ENCODE assay signal across 9 cellular contexts in genomic region chr1:210233495-210234253, GRCh38. TPM values are rescaled to one million over a fixed set of nuclear protein-coding genes. Genes with fewer than 3 reads are reported as not detected.
DNase-seq lines count a peak whose midpoint lies in the region; ATAC-seq, FAIRE-seq and TF ChIP-seq lines count a peak whose summit lies in the region.
"Had no signal": no experiment of that assay in that cellular context is flagged by ENCODE, and none has a peak within 500 bp of the region (broad histone marks: within the 10 kb centered on the region; RNA-seq: fewer than 3 reads in every experiment).

No MANE protein-coding gene starts in this region.

- TF ChIP-seq POLR2A in HepG2 (IDR thresholded peaks at IDR 0.05; ENCODE audit: insufficient read depth in 1 of 2, low read depth in 2 of 2, low read length in 2 of 2), result no peak

- peak overlapping the region; percentile 62 for H3K4me2 ChIP-seq in HepG2 (ENCODE audit: low read depth, low read length)

- no peaks in the 10 kb centered on the region for H3K9me3 Mint-ChIP-seq in stimulated activated naive CD8-positive, alpha-beta T cell treated with anti-CD3 and anti-CD28 coated beads, Interleukin-15, Interleukin-2, amounts not matched to agents 100 ng/mL and 50 ng/mL, for 24 hours
- H3K9me3 Mint-ChIP-seq: activated naive CD4-positive, alpha-beta T cell treated with anti-CD3 and anti-CD28 coated beads, Interleukin-2, amount 50 U/mL, for 24 hours had no signal

- POLR2A ChIA-PET in HepG2 (lab: Yijun Ruan, JAX), result no interaction called here

- WGBS in HepG2 (ENCODE audit: low lambda C conversion rate), result 2% methylated on average over 39 of the region's 56 CpGs

- peaks cover 11% of the 10 kb centered on the region for H3K4me1 Mint-ChIP-seq in stimulated activated naive CD8-positive, alpha-beta T cell treated with anti-CD3 and anti-CD28 coated beads, Interleukin-15, Interleukin-2, amounts not matched to agents 100 ng/mL and 50 ng/mL, for 24 hours (ENCODE audit: low read depth)

- H3K4me3 ChIP-seq in RWPE2 (ENCODE audit: severe bottlenecking) (peak overlapping the region; percentile 55), duodenal mucosa (ENCODE audit: low read depth in 1 of 2, low read length in 2 of 2) (peak overlapping the region; percentile 59 to 64), HepG2 (replicated peaks in 1 of 3; ENCODE audit: insufficient read depth in 1 of 3, low read depth in 2 of 3, low read length in 3 of 3) (peak overlapping the region; percentile 16 to 59 (median 17); a peak in 3 of 6 replicates)

- H3K27me3 Mint-ChIP-seq in stimulated activated naive CD8-positive, alpha-beta T cell treated with anti-CD3 and anti-CD28 coated beads, Interleukin-15, Interleukin-2, amounts not matched to agents 100 ng/mL and 50 ng/mL, for 24 hours, result peaks cover 64% of the 10 kb centered on the region

- in situ Hi-C loops in HepG2 (cut with HindIII; ENCODE audit: extremely low pct_ligation_motif_present, low pct_unique_long_range_greater_than_20kb), result no loop called here

- BruUV-seq in HepG2 (replicated peaks; lab: Mats Ljungman, UMichigan), result no TSS peak

- peak overlapping the region; percentile 21 for H3K4me3 Mint-ChIP-seq in stimulated activated naive CD8-positive, alpha-beta T cell treated with anti-CD3 and anti-CD28 coated beads, Interleukin-15, Interleukin-2, amounts not matched to agents 100 ng/mL and 50 ng/mL, for 24 hours

- intact Hi-C loops in HepG2 (cut with micrococcal nuclease; ENCODE audit: unreplicated experiment), result loop anchor here (10.0 kb wide), 1 partner anchor 81 kb away; no protein-coding TSS in a partner anchor

- peak; percentile 77 for ATAC-seq in RWPE2 (ENCODE audit: low read depth)
- peak; percentile 71 for ATAC-seq in HepG2
- no peak for ATAC-seq in HG02938 (IDR thresholded peaks at IDR 0.05; ENCODE audit: unreplicated experiment)
- no peak for ATAC-seq in HG03025 (IDR thresholded peaks at IDR 0.05; ENCODE audit: low FRiP score, unreplicated experiment)

- no peak overlapping the region for H3K27ac Mint-ChIP-seq in stimulated activated naive CD8-positive, alpha-beta T cell treated with anti-CD3 and anti-CD28 coated beads, Interleukin-15, Interleukin-2, amounts not matched to agents 100 ng/mL and 50 ng/mL, for 24 hours
- H3K27ac Mint-ChIP-seq: activated naive CD4-positive, alpha-beta T cell treated with anti-CD3 and anti-CD28 coated beads, Interleukin-2, amount 50 U/mL, for 24 hours had no signal

- TF ChIP-seq RAD21 in HepG2 (CRISPR knock-in tag; IDR thresholded peaks at IDR 0.05), result no peak

- TF ChIP-seq CTCF in RWPE2 (IDR thresholded peaks at IDR 0.05; ENCODE audit: poor library complexity, severe bottlenecking), result no peak
- no peak for TF ChIP-seq CTCF in HepG2 (CRISPR knock-in tag; IDR thresholded peaks at IDR 0.05)

- peak; percentile 60 for DNase-seq in stimulated activated CD4-positive, alpha-beta T cell treated with anti-CD3 and anti-CD28 coated beads, Interleukin-15, amount 100 ng/mL, for 24 hours
- no peak for DNase-seq in stimulated activated CD4-positive, alpha-beta T cell treated with anti-CD3 and anti-CD28 coated beads, Interleukin-12 subunit alpha, Interleukin-12 subunit beta, amount 100 ng/mL, for 4 hours
- no peak for DNase-seq in RWPE2 (ENCODE audit: low spot score)
- no peak for DNase-seq in HepG2 (ENCODE audit: low spot score)

- H3K9ac ChIP-seq in duodenal mucosa (ENCODE audit: low read depth in 1 of 2, low read length in 2 of 2) (peak overlapping the region in 1 of 2 donors; percentile 32), HepG2 (ENCODE audit: insufficient read depth, low read depth, low read length) (no peak overlapping the region)

- CTCF ChIA-PET in HepG2 (lab: Yijun Ruan, JAX; ENCODE audit: low intra/inter-chr PET ratio, low total read pairs), result no interaction called here

- H3K79me2 ChIP-seq in HepG2 (ENCODE audit: insufficient read depth, low read length), result no peaks in the 10 kb centered on the region

- H3K27me3 ChIP-seq in RWPE2 (ENCODE audit: insufficient read depth, poor library complexity, severe bottlenecking) (no peaks in the 10 kb centered on the region), duodenal mucosa (ENCODE audit: control insufficient read depth in 1 of 2, insufficient read depth in 2 of 2, low read length in 2 of 2) (peaks cover 4 to 7% of the 10 kb centered on the region in 2 donors), HepG2 (ENCODE audit: control insufficient read depth in 1 of 2, insufficient read depth in 2 of 2, low read length in 2 of 2) (peaks cover 4 to 66% of the 10 kb centered on the region in 2 experiments)

- no peak for FAIRE-seq in HepG2 (lab: Jason Lieb, UNC)

- H3K27ac ChIP-seq in RWPE2 (ENCODE audit: poor library complexity, severe bottlenecking), result peak overlapping the region; percentile 72
- peak overlapping the region; percentile 63 for H3K27ac ChIP-seq in duodenal mucosa (ENCODE audit: low read depth, low read length)
- no peak overlapping the region for H3K27ac ChIP-seq in HepG2 (ENCODE audit: extremely low read length, insufficient read depth, low read length)

- peaks cover under 1% of the 10 kb centered on the region for H3K4me1 ChIP-seq in RWPE2 (ENCODE audit: insufficient read depth, poor library complexity, severe bottlenecking)
- H3K4me1 ChIP-seq in duodenal mucosa (ENCODE audit: control insufficient read depth in 1 of 2, insufficient read depth in 2 of 2, low read length in 2 of 2), result peaks cover 0 to 12% of the 10 kb centered on the region in 2 donors
- peaks cover 7% of the 10 kb centered on the region; the same call in 1 of the 2 replicates for H3K4me1 ChIP-seq in HepG2 (ENCODE audit: insufficient read depth, low read length)

- no peaks in the 10 kb centered on the region for H3K9me3 ChIP-seq in RWPE2 (ENCODE audit: severe bottlenecking)
- H3K9me3 ChIP-seq in duodenal mucosa (ENCODE audit: control insufficient read depth in 1 of 2, low read length in 2 of 2), result no peaks in the 10 kb centered on the region
- no peaks in the 10 kb centered on the region for H3K9me3 ChIP-seq in HepG2 (ENCODE audit: low read length)

- H2AFZ ChIP-seq in HepG2 (ENCODE audit: low read length), result no peak overlapping the region

- no peak for TF ChIP-seq EP300 in HepG2 (IDR thresholded peaks at IDR 0.05; ENCODE audit: low read depth in 2 of 2, low read length in 2 of 2)
- TF ChIP-seq EP300 in HepG2 (CRISPR knock-in tag; IDR thresholded peaks at IDR 0.05; ENCODE audit: borderline replicate concordance), result no peak

- H3K36me3 ChIP-seq in RWPE2 (ENCODE audit: low read depth) (no peaks in the 10 kb centered on the region), duodenal mucosa (ENCODE audit: control insufficient read depth in 1 of 2, insufficient read depth in 2 of 2, low read length in 2 of 2) (no peaks in the 10 kb centered on the region), HepG2 (replicated peaks in 1 of 2; ENCODE audit: control insufficient read depth in 1 of 2, insufficient read depth in 2 of 2, low read length in 2 of 2) (no peaks in the 10 kb centered on the region)

- no peaks in the 10 kb centered on the region for H4K20me1 ChIP-seq in HepG2 (ENCODE audit: insufficient read depth, low read length)

- no peaks in the 10 kb centered on the region for H3K36me3 Mint-ChIP-seq in stimulated activated naive CD8-positive, alpha-beta T cell treated with anti-CD3 and anti-CD28 coated beads, Interleukin-15, Interleukin-2, amounts not matched to agents 100 ng/mL and 50 ng/mL, for 24 hours (ENCODE audit: low read depth)
- H3K36me3 Mint-ChIP-seq: activated naive CD4-positive, alpha-beta T cell treated with anti-CD3 and anti-CD28 coated beads, Interleukin-2, amount 50 U/mL, for 24 hours had no signal

TF ChIP-seq in HepG2, 621 proteins besides CTCF, POLR2A, EP300 and RAD21 (continues in another document):
- TF ChIP-seq FUBP1 (CRISPR knock-in tag; IDR thresholded peaks at IDR 0.05; ENCODE audit: borderline replicate concordance), result no peak
- no peak for TF ChIP-seq SOX13 (IDR thresholded peaks at IDR 0.05)
- peak in 1 of 2 experiments; percentile 9; a peak in 1 of 4 replicates for TF ChIP-seq SOX13 (CRISPR knock-in tag; conservative IDR thresholded peaks at IDR 0.05 in 1 of 2, IDR thresholded peaks at IDR 0.05 in 1 of 2)
- TF ChIP-seq EZH2 (conservative IDR thresholded peaks at IDR 0.05; ENCODE audit: low read depth, low read length), result peak; percentile 87; the same call in 1 of the 2 replicates

RNA-seq across cellular contexts. Expression of gene SERTAD4, which starts 1.1 kb away (rescaled TPM):
- not detected in 2 replicates for total RNA-seq in HepG2 (2016; rRNA removed; fragmentation: Illumina TruSeq; extraction: Trizol)
- total RNA-seq in HepG2 (2016; cell fraction: cytosol; rRNA removed; fragmentation: Illumina TruSeq; extraction: Trizol; ENCODE audit: low read depth), result not detected in 2 replicates
- total RNA-seq in HepG2 (2016; cell fraction: insoluble cytoplasmic fraction; rRNA removed; fragmentation: Illumina TruSeq; extraction: Trizol), result not detected in 2 replicates
- total RNA-seq in HepG2 (2016; cell fraction: membrane; rRNA removed; fragmentation: Illumina TruSeq; extraction: Trizol), result not detected in 2 replicates
- not detected in 2 replicates for total RNA-seq in HepG2 (2016; cell fraction: nucleus; rRNA removed; fragmentation: Illumina TruSeq; extraction: Trizol)
- polyA plus RNA-seq in HepG2 (2011; rRNA removed), result not detected in 2 replicates
- not detected in 2 replicates for polyA plus RNA-seq in HepG2 (2011; cell fraction: cytosol; rRNA removed)
- not detected in 2 replicates for polyA plus RNA-seq in HepG2 (2011; cell fraction: nucleus; rRNA removed)
- polyA plus RNA-seq in HepG2 (2012), result not detected in 2 replicates
- polyA plus RNA-seq in HepG2 (2016; cell fraction: cytosol; fragmentation: Illumina TruSeq; extraction: Trizol; ENCODE audit: low read depth), result not detected in 2 replicates
- not detected in 2 replicates for polyA plus RNA-seq in HepG2 (2016; cell fraction: insoluble cytoplasmic fraction; fragmentation: Illumina TruSeq; extraction: Trizol; ENCODE audit: low read depth)
- not detected in 2 replicates for polyA plus RNA-seq in HepG2 (2016; cell fraction: membrane; fragmentation: Illumina TruSeq; extraction: Trizol; ENCODE audit: low read depth)
- polyA plus RNA-seq in HepG2 (2016; cell fraction: nucleus; fragmentation: Illumina TruSeq; extraction: Trizol; ENCODE audit: insufficient read depth, low read depth), result not detected in 2 replicates
- not detected in 2 replicates for polyA minus RNA-seq in HepG2 (2011; rRNA and poly(A)+ RNA removed; ENCODE audit: low replicate concordance)
- not detected in 2 replicates for polyA minus RNA-seq in HepG2 (2011; cell fraction: cytosol; rRNA and poly(A)+ RNA removed)
- not detected in 2 replicates for polyA minus RNA-seq in HepG2 (2011; cell fraction: nucleus; rRNA and poly(A)+ RNA removed)

Comparison
In these comparisons a context has a peak if more than half of its experiments do, and no peak if none do; other contexts are left out.
1. ATAC-seq: peak in RWPE2 (single experiment) and HepG2 (single experiment); none in HG02938 (single experiment) and HG03025 (single experiment).
2. Peak in every context shown above with its lines, with median percentiles within 50 percentile points of each other: H3K4me3 ChIP-seq.